Comparison of ENCODE assay signal across 10 cellular contexts in genomic region chr3:159130108-159130507, GRCh38.
DNase-seq lines count a peak whose midpoint lies in the region; TF ChIP-seq lines count a peak whose summit lies in the region.
"Had no signal": no experiment of that assay in that cellular context is flagged by ENCODE, and none has a peak within 500 bp of the region (broad histone marks: within the 10 kb centered on the region; RNA-seq: fewer than 3 reads in every experiment).

No MANE protein-coding gene starts in this region.

- H3K79me2 ChIP-seq in Karpas-422 (ENCODE audit: low read length), result no peaks in the 10 kb centered on the region

- H4K20me1 ChIP-seq in Karpas-422 (ENCODE audit: insufficient read depth, low read depth, low read length), result no peaks in the 10 kb centered on the region

- H3K4me2 ChIP-seq in Karpas-422 (ENCODE audit: low read depth, low read length, poor library complexity, severe bottlenecking), result no peak overlapping the region

- no peaks in the 10 kb centered on the region for H3K27me3 ChIP-seq in Karpas-422 (ENCODE audit: low read length)

- no peak overlapping the region for H2AFZ ChIP-seq in Karpas-422 (ENCODE audit: low read length)

- TF ChIP-seq CTCF in choroid plexus epithelial cell (conservative IDR thresholded peaks at IDR 0.05; ENCODE audit: low read depth, low read length), result peak; percentile 52
- peak; percentile 52 for TF ChIP-seq CTCF in retinal pigment epithelial cell (conservative IDR thresholded peaks at IDR 0.05; ENCODE audit: low read depth, low read length)

- H3K9ac ChIP-seq in Karpas-422 (ENCODE audit: low read length), result no peak overlapping the region

- no peaks in the 10 kb centered on the region for H3K36me3 ChIP-seq in Karpas-422 (ENCODE audit: insufficient read depth, low read length)

- H3K4me3 ChIP-seq in Karpas-422 (ENCODE audit: low read length), result no peak overlapping the region
- H3K4me3 ChIP-seq in choroid plexus epithelial cell (ENCODE audit: low read depth, low read length), result no peak overlapping the region
- H3K4me3 ChIP-seq in retinal pigment epithelial cell (ENCODE audit: low read length), result no peak overlapping the region

- H3K27ac ChIP-seq in Karpas-422 (ENCODE audit: low read length), result no peak overlapping the region

- no peaks in the 10 kb centered on the region for H3K4me1 ChIP-seq in Karpas-422 (ENCODE audit: low read length)

- DNase-seq in NOMO-1 (lab: John Stamatoyannopoulos, UW; ENCODE audit: unreplicated experiment in 2 of 2) (peak; percentile 20 to 34), NOMO-1 treated with dmso at 0.1 percent for 144 hours (lab: John Stamatoyannopoulos, UW; ENCODE audit: unreplicated experiment) (no peak), Karpas-422 (peak; percentile 75), choroid plexus epithelial cell (ENCODE audit: low read depth) (peak; percentile 45), retinal pigment epithelial cell (ENCODE audit: low read depth) (no peak), putamen (ENCODE audit: low spot score) (no peak), UCSD-AML1 (lab: John Stamatoyannopoulos, UW; ENCODE audit: unreplicated experiment) (no peak), SKM-1 treated with dmso at 0.1 percent for 144 hours (lab: John Stamatoyannopoulos, UW; ENCODE audit: unreplicated experiment) (no peak)
- DNase-seq: activated CD4-positive, alpha-beta T cell treated with anti-CD3 and anti-CD28 coated beads, Interleukin-2, amount 10 ng/mL, durations not matched to agents 24 days and 14 days; effector memory CD8-positive, alpha-beta T cell had no signal

- no peaks in the 10 kb centered on the region for H3K9me3 ChIP-seq in Karpas-422 (ENCODE audit: low read length)

- no peaks in the 10 kb centered on the region for H3K9me2 ChIP-seq in Karpas-422 (replicated peaks; ENCODE audit: insufficient read depth, low read length)

Comparison
In these comparisons a context has a peak if more than half of its experiments do, and no peak if none do; other contexts are left out.
1. DNase-seq: peak in NOMO-1 (2 of 2), Karpas-422 (single experiment) and choroid plexus epithelial cell (single experiment); none in NOMO-1 treated with dmso at 0.1 percent for 144 hours (single experiment), retinal pigment epithelial cell (single experiment), putamen (single experiment), UCSD-AML1 (single experiment) and SKM-1 treated with dmso at 0.1 percent for 144 hours (single experiment).